Comparison of ENCODE assay signal across 1 cellular context in the genomic region with DNA sequence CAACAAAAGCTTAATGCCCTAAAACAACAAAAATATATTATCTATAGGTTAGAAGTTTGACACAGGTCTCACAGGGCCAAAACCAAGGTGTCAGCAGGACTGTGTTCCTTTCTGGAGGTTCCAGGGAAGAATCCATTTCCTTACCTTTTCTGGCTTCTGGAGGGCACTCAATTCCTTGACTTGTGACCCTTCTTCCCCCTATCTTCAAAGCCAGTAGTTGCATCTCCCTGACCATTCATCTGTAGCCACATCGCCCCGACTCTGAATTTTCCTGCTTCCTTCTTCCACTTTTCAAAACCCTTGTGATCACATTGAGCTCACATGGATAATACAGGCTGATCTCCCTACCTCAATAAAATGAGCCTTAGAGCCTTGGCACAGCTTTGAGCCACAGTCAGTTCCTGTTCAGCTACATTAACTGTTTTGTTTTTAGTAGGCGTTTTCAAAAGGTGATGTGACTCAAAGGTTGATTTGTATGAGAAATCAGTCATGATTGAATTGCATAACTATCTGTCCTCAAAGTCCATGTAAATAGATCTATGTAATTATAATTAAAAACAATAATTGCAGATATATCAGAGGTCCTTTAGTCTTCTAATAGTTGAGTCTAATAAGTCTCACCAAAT.
TF ChIP-seq lines count a peak whose summit lies in the region.

No MANE protein-coding gene starts in this region.

TF ChIP-seq in H1, 55 proteins besides CTCF, POLR2A, EP300 and RAD21:
- TF ChIP-seq ASH2L (IDR thresholded peaks at IDR 0.05; ENCODE audit: low read length) (no peak), ZNF274 (IDR thresholded peaks at IDR 0.05; ENCODE audit: borderline replicate concordance, extremely low read depth, low read length) (no peak), SRF (IDR thresholded peaks at IDR 0.05; ENCODE audit: low read depth, low read length) (no peak), POU5F1 (IDR thresholded peaks at IDR 0.05; ENCODE audit: low read depth, low read length) (no peak), NRF1 (IDR thresholded peaks at IDR 0.05; ENCODE audit: low read depth, low read length) (no peak), BRCA1 (IDR thresholded peaks at IDR 0.05; ENCODE audit: low read depth, low read length) (no peak), FOSL1 (IDR thresholded peaks at IDR 0.05; ENCODE audit: insufficient read depth, low read depth, low read length) (no peak), PHF8 (conservative IDR thresholded peaks at IDR 0.05; ENCODE audit: low read depth, low read length) (no peak), KDM5A (IDR thresholded peaks at IDR 0.05; ENCODE audit: low read length) (no peak), RFX5 (IDR thresholded peaks at IDR 0.05; ENCODE audit: borderline replicate concordance, low read depth, low read length) (no peak), RBBP5 (IDR thresholded peaks at IDR 0.05; ENCODE audit: borderline replicate concordance, low read depth, low read length) (no peak), CHD2 (IDR thresholded peaks at IDR 0.05; ENCODE audit: low read length) (no peak), RXRA (IDR thresholded peaks at IDR 0.05; ENCODE audit: insufficient read depth, low read depth, low read length) (no peak), BCL11A (IDR thresholded peaks at IDR 0.05; ENCODE audit: low read depth in 2 of 2, low read length in 2 of 2) (no peak), TBP (IDR thresholded peaks at IDR 0.05; ENCODE audit: low read depth, low read length) (no peak), CREB1 (IDR thresholded peaks at IDR 0.05) (no peak), HDAC6 (IDR thresholded peaks at IDR 0.05; ENCODE audit: low read depth, low read length) (no peak), KDM1A (IDR thresholded peaks at IDR 0.05; ENCODE audit: borderline replicate concordance, low read length) (no peak)
- TF ChIP-seq, protein P1, sequence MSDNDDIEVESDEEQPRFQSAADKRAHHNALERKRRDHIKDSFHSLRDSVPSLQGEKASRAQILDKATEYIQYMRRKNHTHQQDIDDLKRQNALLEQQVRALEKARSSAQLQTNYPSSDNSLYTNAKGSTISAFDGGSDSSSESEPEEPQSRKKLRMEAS (IDR thresholded peaks at IDR 0.05): no peak
- TF ChIP-seq, protein P2, sequence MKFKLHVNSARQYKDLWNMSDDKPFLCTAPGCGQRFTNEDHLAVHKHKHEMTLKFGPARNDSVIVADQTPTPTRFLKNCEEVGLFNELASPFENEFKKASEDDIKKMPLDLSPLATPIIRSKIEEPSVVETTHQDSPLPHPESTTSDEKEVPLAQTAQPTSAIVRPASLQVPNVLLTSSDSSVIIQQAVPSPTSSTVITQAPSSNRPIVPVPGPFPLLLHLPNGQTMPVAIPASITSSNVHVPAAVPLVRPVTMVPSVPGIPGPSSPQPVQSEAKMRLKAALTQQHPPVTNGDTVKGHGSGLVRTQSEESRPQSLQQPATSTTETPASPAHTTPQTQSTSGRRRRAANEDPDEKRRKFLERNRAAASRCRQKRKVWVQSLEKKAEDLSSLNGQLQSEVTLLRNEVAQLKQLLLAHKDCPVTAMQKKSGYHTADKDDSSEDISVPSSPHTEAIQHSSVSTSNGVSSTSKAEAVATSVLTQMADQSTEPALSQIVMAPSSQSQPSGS (IDR thresholded peaks at IDR 0.05; ENCODE audit: low read length): no peak
